ENCODE assay signal across 18 cellular contexts in genomic region chr1:30400436-30400975, GRCh38.
"Had no signal": no experiment of that assay in that cellular context is flagged by ENCODE, and none has a peak within 500 bp of the region (broad histone marks: within the 10 kb centered on the region; RNA-seq: fewer than 3 reads in every experiment).

No MANE protein-coding gene starts in this region.

- DNase-seq: cortex of kidney; effector CD8-positive, alpha-beta T cell; foreskin melanocyte; head of caudate nucleus; hippocampal formation; left colon; mesendoderm; naive thymus-derived CD4-positive, alpha-beta T cell; sigmoid colon; stimulated activated CD4-positive, alpha-beta T cell treated with anti-CD3 and anti-CD28 coated beads, Interleukin-12 subunit alpha, Interleukin-12 subunit beta, amount 100 ng/mL, for 4 hours; stimulated activated naive CD4-positive, alpha-beta T cell; stomach; substantia nigra; trophoblast cell had no signal

- H3K9me3 ChIP-seq: psoas muscle, sigmoid colon, stomach had no signal

- H3K79me2 ChIP-seq: parathyroid adenoma had no signal

- H3K27ac ChIP-seq: dorsolateral prefrontal cortex, parathyroid adenoma, psoas muscle, sigmoid colon, skin epidermis, stomach had no signal

- H3K4me3 ChIP-seq: dorsolateral prefrontal cortex, psoas muscle, sigmoid colon, skin epidermis, stomach had no signal

- H3K36me3 ChIP-seq: sigmoid colon, stomach had no signal

- H2AFZ ChIP-seq: parathyroid adenoma had no signal

- H3K4me1 ChIP-seq: parathyroid adenoma, psoas muscle, sigmoid colon, stomach had no signal

- H3K9ac ChIP-seq: parathyroid adenoma had no signal
